13 cellular contexts compared by ENCODE assay signal in genomic region chr7:105219771-105220160, GRCh38.
A peak's percentile ranks its signal among the peaks of the same experiment; 100 is the strongest.
DNase-seq lines count a peak whose midpoint lies in the region; ATAC-seq and TF ChIP-seq lines count a peak whose summit lies in the region.
"Had no signal": no experiment of that assay in that cellular context is flagged by ENCODE, and none has a peak within 500 bp of the region (broad histone marks: within the 10 kb centered on the region; RNA-seq: fewer than 3 reads in every experiment).

No MANE protein-coding gene starts in this region.

- peak overlapping the region; percentile 8 for H3K27ac ChIP-seq in hepatocyte
- H3K27ac ChIP-seq in prostate gland: no peak overlapping the region
- H3K27ac ChIP-seq: SJCRH30, thoracic aorta had no signal

- no peaks in the 10 kb centered on the region for H3K9me3 ChIP-seq in hepatocyte (ENCODE audit: low read depth)
- no peaks in the 10 kb centered on the region for H3K9me3 ChIP-seq in prostate gland
- H3K9me3 ChIP-seq: thoracic aorta had no signal

- WGBS in hepatocyte (ENCODE audit: low lambda C conversion rate, missing lambda C conversion rate): 81% methylated on average over 2 of the region's 2 CpGs
- whole genome bisulfite sequencing in prostate gland: 67% methylated on average over 2 of the region's 2 CpGs

- H3K4me3 ChIP-seq in astrocyte of the spinal cord (ENCODE audit: low read depth, low read length) (no peak overlapping the region), hepatocyte (no peak overlapping the region), prostate gland (no peak overlapping the region)
- H3K4me3 ChIP-seq: SJCRH30, thoracic aorta had no signal

- H2AFZ ChIP-seq in hepatocyte: no peak overlapping the region

- ATAC-seq in HG02588 (IDR thresholded peaks at IDR 0.05; ENCODE audit: unreplicated experiment) (no peak), GM19023 (IDR thresholded peaks at IDR 0.05; ENCODE audit: unreplicated experiment) (no peak), HG03565 (IDR thresholded peaks at IDR 0.05; ENCODE audit: unreplicated experiment) (no peak)

- in situ Hi-C loops in astrocyte of the spinal cord (cut with HindIII; ENCODE audit: low sequenced_read_pairs): no loop called here

- intact Hi-C loops in prostate gland (cut with DNase I): no loop called here

- H3K27me3 ChIP-seq in hepatocyte (no peaks in the 10 kb centered on the region), prostate gland (replicated peaks; ENCODE audit: insufficient read depth) (no peaks in the 10 kb centered on the region)
- H3K27me3 ChIP-seq: SJCRH30 had no signal

- peak; percentile 65 for DNase-seq in A172 (ENCODE audit: low spot score)
- peak; percentile 53 for DNase-seq in HPDE6-E6E7 (ENCODE audit: extremely low spot score)
- peak; percentile 56 for DNase-seq in astrocyte of the spinal cord (ENCODE audit: low read depth, low spot score)
- DNase-seq in hepatocyte (ENCODE audit: low spot score): no peak
- DNase-seq in prostate gland (ENCODE audit: low spot score): no peak
- DNase-seq: activated gamma-delta T cell, DND-41, NCI-H1694, SJCRH30 had no signal

- no peak for TF ChIP-seq POLR2A in prostate gland (IDR thresholded peaks at IDR 0.05)

- TF ChIP-seq CTCF in astrocyte of the spinal cord (IDR thresholded peaks at IDR 0.05; ENCODE audit: low read depth, low read length) (no peak), hepatocyte (IDR thresholded peaks at IDR 0.05; ENCODE audit: poor library complexity) (no peak), prostate gland (IDR thresholded peaks at IDR 0.05) (no peak)

- H3K36me3 ChIP-seq in hepatocyte (replicated peaks; ENCODE audit: insufficient read depth, low read depth) (no peaks in the 10 kb centered on the region), prostate gland (no peaks in the 10 kb centered on the region)
- H3K36me3 ChIP-seq: SJCRH30, thoracic aorta had no signal

- peaks cover 15% of the 10 kb centered on the region for H4K20me1 ChIP-seq in hepatocyte (ENCODE audit: insufficient read depth, poor library complexity, severe bottlenecking)

- H3K4me1 ChIP-seq in hepatocyte (ENCODE audit: insufficient read depth): no peaks in the 10 kb centered on the region
- H3K4me1 ChIP-seq in prostate gland (replicated peaks): no peaks in the 10 kb centered on the region

- peaks cover 82% of the 10 kb centered on the region for H3K79me2 ChIP-seq in hepatocyte

- H3K4me2 ChIP-seq in hepatocyte: no peak overlapping the region

- no peaks in the 10 kb centered on the region for H3K9me2 ChIP-seq in hepatocyte (replicated peaks; ENCODE audit: insufficient read depth)

Comparison
In these comparisons a context has a peak if more than half of its experiments do, and no peak if none do; other contexts are left out.
1. DNase-seq: peak in A172 (single experiment), HPDE6-E6E7 (single experiment) and astrocyte of the spinal cord (single experiment); none in hepatocyte (single experiment) and prostate gland (single experiment).